ENCODE assay signal across 7 cellular contexts in the genomic region with DNA sequence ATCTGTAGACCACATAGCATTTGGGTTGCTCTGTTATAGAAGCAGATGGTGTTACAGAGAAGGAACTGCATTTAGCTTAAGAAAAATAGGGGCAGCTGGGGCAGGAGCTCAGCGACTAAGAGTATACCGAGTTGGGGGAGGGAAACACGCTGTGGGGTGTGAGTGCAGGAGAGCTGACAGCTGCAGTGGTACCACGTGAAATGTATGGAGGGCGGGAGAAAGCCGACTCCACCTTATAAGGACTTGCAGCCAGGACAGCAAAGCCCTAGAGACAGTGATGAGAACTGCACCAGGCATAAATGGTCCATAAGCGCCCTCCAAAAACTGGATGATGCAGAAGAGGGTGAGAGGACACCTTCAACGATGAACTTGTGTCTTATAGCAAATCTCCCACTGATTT.
DNase-seq lines count a peak whose midpoint lies in the region; ATAC-seq, FAIRE-seq and TF ChIP-seq lines count a peak whose summit lies in the region.

No MANE protein-coding gene starts in this region.

- H3K27ac ChIP-seq in hepatocyte (no peak overlapping the region), trophoblast cell (ENCODE audit: low read depth, low read length) (no peak overlapping the region)

- H3K27me3 ChIP-seq in H7 (ENCODE audit: control insufficient read depth, insufficient read depth, low read length) (no peaks in the 10 kb centered on the region), hepatocyte (no peaks in the 10 kb centered on the region), trophoblast cell (ENCODE audit: insufficient read depth, low read length) (no peaks in the 10 kb centered on the region)

- H2BK120ac ChIP-seq in trophoblast cell (ENCODE audit: insufficient read depth, low read length, poor library complexity): no peak overlapping the region

- peaks cover 90% of the 10 kb centered on the region for H3K4me1 Mint-ChIP-seq in activated B cell treated with CpG ODN at 0.5 μM for 24 hours

- WGBS in hepatocyte (ENCODE audit: low lambda C conversion rate, missing lambda C conversion rate): 44% methylated on average over 8 of the region's 8 CpGs
- WGBS in trophoblast cell (ENCODE audit: extremely low coverage, insufficient coverage, insufficient read length): no CpG with 5 or more reads among the region's 8 CpGs

- no peaks in the 10 kb centered on the region for H3K27me3 Mint-ChIP-seq in activated B cell treated with CpG ODN at 0.5 μM for 24 hours

- H4K91ac ChIP-seq in trophoblast cell (ENCODE audit: low read depth, low read length): no peak overlapping the region

- peak overlapping the region; percentile 36 for H3K4me3 Mint-ChIP-seq in activated B cell treated with CpG ODN at 0.5 μM for 24 hours

- H3K23ac ChIP-seq in trophoblast cell (ENCODE audit: low read length): no peak overlapping the region

- peak; percentile 79 for ATAC-seq in activated B cell treated with CpG ODN at 0.5 μM for 24 hours (ENCODE audit: low read depth)

- peak overlapping the region; percentile 51 for H3K27ac Mint-ChIP-seq in activated B cell treated with CpG ODN at 0.5 μM for 24 hours

- TF ChIP-seq CTCF in activated B cell treated with CpG ODN at 0.5 μM for 24 hours (IDR thresholded peaks at IDR 0.05): no peak
- TF ChIP-seq CTCF in hepatocyte (IDR thresholded peaks at IDR 0.05; ENCODE audit: poor library complexity): no peak

- no peaks in the 10 kb centered on the region for H3K36me3 Mint-ChIP-seq in activated B cell treated with CpG ODN at 0.5 μM for 24 hours (ENCODE audit: low read depth)

- H2BK5ac ChIP-seq in trophoblast cell (ENCODE audit: low read depth, low read length, poor library complexity): no peak overlapping the region

- H3K36me3 ChIP-seq in H7 (replicated peaks; ENCODE audit: control insufficient read depth, insufficient read depth, low read length) (no peaks in the 10 kb centered on the region), hepatocyte (replicated peaks; ENCODE audit: insufficient read depth, low read depth) (no peaks in the 10 kb centered on the region), trophoblast cell (ENCODE audit: control insufficient read depth in 1 of 2, insufficient read depth in 2 of 2, low read length in 2 of 2) (no peaks in the 10 kb centered on the region)

- peak; percentile 64 for DNase-seq in GM18507 (ENCODE audit: extremely low spot score, insufficient read length, low read depth)
- peak; percentile 63 for DNase-seq in H7
- DNase-seq in NAMALWA (ENCODE audit: low spot score): peak; percentile 91
- no peak for DNase-seq in activated B cell treated with CpG ODN at 0.5 μM for 24 hours
- DNase-seq in hepatocyte (ENCODE audit: low spot score): peak; percentile 41
- DNase-seq in trophoblast cell: no peak
- DNase-seq in cerebellar nuclear complex (lab: John Stamatoyannopoulos, UW): no peak

- no peaks in the 10 kb centered on the region for H3K9me3 ChIP-seq in hepatocyte (ENCODE audit: low read depth)
- H3K9me3 ChIP-seq in trophoblast cell (ENCODE audit: insufficient read depth, low read depth, low read length): no peaks in the 10 kb centered on the region

- no peak overlapping the region for H3K14ac ChIP-seq in trophoblast cell (ENCODE audit: low read length)

- H3K9ac ChIP-seq in trophoblast cell (ENCODE audit: low read length): no peak overlapping the region

- no peak overlapping the region for H2AFZ ChIP-seq in hepatocyte
- H2AFZ ChIP-seq in trophoblast cell (ENCODE audit: insufficient read depth, low read length, poor library complexity): no peak overlapping the region

- intact Hi-C loops in activated B cell treated with CpG ODN at 0.5 μM for 24 hours (cut with micrococcal nuclease): loop anchor here (1.0 to 2.0 kb wide), 5 partner anchors 20 to 240 kb away; no protein-coding TSS in a partner anchor

- H3K4me2 ChIP-seq in hepatocyte (no peak overlapping the region), trophoblast cell (ENCODE audit: low read length) (no peak overlapping the region)

- no peaks in the 10 kb centered on the region for H4K20me1 ChIP-seq in hepatocyte (ENCODE audit: insufficient read depth, poor library complexity, severe bottlenecking)

- CTCF ChIA-PET in activated B cell treated with CpG ODN at 0.5 μM for 24 hours (lab: Charles Lee): interaction anchor here (1.0 to 1.7 kb wide), 5 partner anchors 25 to 160 kb away, joined by 3 to 6 read pairs (median 4); no protein-coding TSS in a partner anchor

- H3K79me2 ChIP-seq in hepatocyte: peaks cover 2% of the 10 kb centered on the region
- no peaks in the 10 kb centered on the region for H3K79me2 ChIP-seq in trophoblast cell (ENCODE audit: control insufficient read depth, insufficient read depth, low read length, poor library complexity)

- H4K12ac ChIP-seq in trophoblast cell (ENCODE audit: low read depth, low read length): no peak overlapping the region

- POLR2A ChIA-PET in activated B cell treated with CpG ODN at 0.5 μM for 24 hours (lab: Charles Lee): interaction anchor here (1.0 to 2.4 kb wide), 9 partner anchors 21 to 239 kb away, joined by 3 to 20 read pairs (median 6); a partner anchor contains a TSS

- H3K9me3 Mint-ChIP-seq in activated B cell treated with CpG ODN at 0.5 μM for 24 hours: no peaks in the 10 kb centered on the region

- H3K79me1 ChIP-seq in trophoblast cell (ENCODE audit: low read length): no peaks in the 10 kb centered on the region

- H4K8ac ChIP-seq in trophoblast cell (ENCODE audit: low read depth, low read length): no peak overlapping the region

- H2AK5ac ChIP-seq in trophoblast cell (ENCODE audit: low read length): no peak overlapping the region

- H3K4me3 ChIP-seq in H7 (ENCODE audit: insufficient read depth, low read depth, low read length) (no peak overlapping the region), hepatocyte (no peak overlapping the region), trophoblast cell (ENCODE audit: low read depth, low read length) (no peak overlapping the region)

- H3K4me1 ChIP-seq in hepatocyte (ENCODE audit: insufficient read depth) (peaks cover 24% of the 10 kb centered on the region), trophoblast cell (ENCODE audit: control insufficient read depth in 1 of 2, insufficient read depth in 2 of 2, low read length in 2 of 2) (peaks cover 15 to 16% of the 10 kb centered on the region in 2 experiments)

- H2BK12ac ChIP-seq in trophoblast cell (ENCODE audit: low read length): no peak overlapping the region

- no peak overlapping the region for H3K18ac ChIP-seq in trophoblast cell (ENCODE audit: low read length)

- H3K9me2 ChIP-seq in hepatocyte (replicated peaks; ENCODE audit: insufficient read depth): no peaks in the 10 kb centered on the region

- no peak overlapping the region for H3K4ac ChIP-seq in trophoblast cell (ENCODE audit: low read depth, low read length)

- FAIRE-seq in GM18507 (lab: Jason Lieb, UNC): peak; percentile 91

Comparison
In these comparisons a context has a peak if more than half of its experiments do, and no peak if none do; other contexts are left out.
1. DNase-seq: peak in GM18507 (single experiment), H7 (single experiment), NAMALWA (single experiment) and hepatocyte (single experiment); none in activated B cell treated with CpG ODN at 0.5 μM for 24 hours (single experiment), trophoblast cell (0 of 2) and cerebellar nuclear complex (0 of 2).